ENCODE assay signal across 1 cellular context in genomic region chr4:105651879-105652640, GRCh38.
TF ChIP-seq lines count a peak whose summit lies in the region.

No MANE protein-coding gene starts in this region.

TF ChIP-seq in H1, 55 proteins besides CTCF, POLR2A, EP300 and RAD21 (continued from another document):
- no peak for TF ChIP-seq SIRT6 (IDR thresholded peaks at IDR 0.05; ENCODE audit: low read length)
